In the genomic region with DNA sequence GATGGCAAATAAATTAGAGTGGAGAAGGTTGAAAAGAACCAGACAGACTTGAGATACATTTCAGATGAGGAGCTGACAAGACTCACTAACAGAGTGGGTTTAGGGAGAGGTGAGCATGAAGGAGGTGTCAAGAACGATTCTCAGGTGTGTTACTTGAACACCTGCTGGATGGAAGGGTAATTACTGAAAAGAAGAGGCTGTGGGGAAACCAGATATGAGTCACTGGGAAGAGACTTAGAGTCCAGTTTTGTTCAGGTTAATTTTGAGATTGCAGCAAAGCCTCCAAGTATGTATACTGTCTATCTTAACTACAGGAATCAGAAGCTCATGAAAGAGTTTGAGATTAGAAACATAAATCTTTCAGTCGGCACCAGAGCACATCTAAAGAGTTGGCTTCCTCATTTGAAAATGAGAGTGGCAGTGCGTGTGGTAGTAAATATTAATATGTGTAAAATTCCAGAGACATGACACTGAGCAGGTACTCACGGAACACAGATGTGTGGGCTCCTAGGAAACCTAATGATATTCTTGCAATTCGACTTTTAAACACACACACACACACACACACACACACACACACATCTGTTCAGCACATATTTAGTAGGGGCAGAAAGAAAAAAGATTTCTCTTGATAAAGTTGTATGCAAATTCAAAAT, we compare ENCODE assay signal across 23 cellular contexts.
"Had no signal": no experiment of that assay in that cellular context is flagged by ENCODE, and none has a peak within 500 bp of the region (broad histone marks: within the 10 kb centered on the region; RNA-seq: fewer than 3 reads in every experiment).

No MANE protein-coding gene starts in this region.

- H3K27me3 ChIP-seq: body of pancreas, esophagus muscularis mucosa, pancreas, right lobe of liver, stomach had no signal

- H3K9me3 ChIP-seq: body of pancreas, esophagus muscularis mucosa, pancreas, right lobe of liver, stomach, thoracic aorta had no signal

- H3K4me3 Mint-ChIP-seq: activated CD8-positive, alpha-beta T cell treated with anti-CD3 and anti-CD28 coated beads for 36 hours; activated naive CD8-positive, alpha-beta T cell treated with anti-CD3 and anti-CD28 coated beads for 36 hours; activated T-helper 17 cell treated with anti-CD3 and anti-CD28 coated beads, Interleukin-2, amount 50 U/mL, for 72 hours; immature natural killer cell; naive thymus-derived CD8-positive, alpha-beta T cell; T-cell had no signal

- H3K4me1 ChIP-seq: body of pancreas, esophagus muscularis mucosa, pancreas, right lobe of liver, stomach had no signal

- H3K27ac ChIP-seq: body of pancreas, esophagus muscularis mucosa, pancreas, right lobe of liver, stomach, thoracic aorta had no signal

- H3K4me3 ChIP-seq: body of pancreas, esophagus muscularis mucosa, pancreas, right lobe of liver, stomach, thoracic aorta had no signal

- DNase-seq: activated CD4-positive, alpha-beta T cell treated with anti-CD3 and anti-CD28 coated beads for 48 hours; activated CD4-positive, CD25-positive, alpha-beta regulatory T cell; activated CD8-positive, alpha-beta T cell treated with anti-CD3 and anti-CD28 coated beads for 36 hours; activated naive CD4-positive, alpha-beta T cell; activated naive CD8-positive, alpha-beta T cell treated with anti-CD3 and anti-CD28 coated beads for 36 hours; activated T-cell treated with anti-CD3 and anti-CD28 coated beads, Interleukin-2, amount 50 U/mL, for 1 hour; body of pancreas; central memory CD4-positive, alpha-beta T cell; immature natural killer cell; left cardiac atrium; mesendoderm; naive thymus-derived CD8-positive, alpha-beta T cell; pancreas; right lobe of liver; small intestine; stimulated activated CD4-positive, alpha-beta T cell treated with anti-CD3 and anti-CD28 coated beads, Interleukin-15, amount 100 ng/mL, for 24 hours; stimulated activated CD4-positive, alpha-beta T cell treated with anti-CD3 and anti-CD28 coated beads, Interleukin-2, amount 100 ng/mL, for 48 hours; stomach; T-cell had no signal

- H3K4me1 Mint-ChIP-seq: activated naive CD8-positive, alpha-beta T cell treated with anti-CD3 and anti-CD28 coated beads for 36 hours; activated T-helper 17 cell treated with anti-CD3 and anti-CD28 coated beads, Interleukin-2, amount 50 U/mL, for 72 hours; immature natural killer cell; naive thymus-derived CD8-positive, alpha-beta T cell; T-cell had no signal

- H3K27ac Mint-ChIP-seq: activated CD8-positive, alpha-beta T cell treated with anti-CD3 and anti-CD28 coated beads for 36 hours; activated naive CD8-positive, alpha-beta T cell treated with anti-CD3 and anti-CD28 coated beads for 36 hours; activated T-helper 17 cell treated with anti-CD3 and anti-CD28 coated beads, Interleukin-2, amount 50 U/mL, for 72 hours; immature natural killer cell; naive thymus-derived CD8-positive, alpha-beta T cell; T-cell had no signal

- FAIRE-seq: colon, pancreas, small intestine had no signal

- H3K27me3 Mint-ChIP-seq: activated CD8-positive, alpha-beta T cell treated with anti-CD3 and anti-CD28 coated beads for 36 hours; activated naive CD8-positive, alpha-beta T cell treated with anti-CD3 and anti-CD28 coated beads for 36 hours; activated T-helper 17 cell treated with anti-CD3 and anti-CD28 coated beads, Interleukin-2, amount 50 U/mL, for 72 hours; naive thymus-derived CD8-positive, alpha-beta T cell; T-cell had no signal

- H3K36me3 Mint-ChIP-seq: activated naive CD8-positive, alpha-beta T cell treated with anti-CD3 and anti-CD28 coated beads for 36 hours; immature natural killer cell; naive thymus-derived CD8-positive, alpha-beta T cell; T-cell had no signal

- H3K36me3 ChIP-seq: esophagus muscularis mucosa, pancreas, right lobe of liver, stomach, thoracic aorta had no signal
